ENCODE assay signal across 14 cellular contexts in the genomic region with DNA sequence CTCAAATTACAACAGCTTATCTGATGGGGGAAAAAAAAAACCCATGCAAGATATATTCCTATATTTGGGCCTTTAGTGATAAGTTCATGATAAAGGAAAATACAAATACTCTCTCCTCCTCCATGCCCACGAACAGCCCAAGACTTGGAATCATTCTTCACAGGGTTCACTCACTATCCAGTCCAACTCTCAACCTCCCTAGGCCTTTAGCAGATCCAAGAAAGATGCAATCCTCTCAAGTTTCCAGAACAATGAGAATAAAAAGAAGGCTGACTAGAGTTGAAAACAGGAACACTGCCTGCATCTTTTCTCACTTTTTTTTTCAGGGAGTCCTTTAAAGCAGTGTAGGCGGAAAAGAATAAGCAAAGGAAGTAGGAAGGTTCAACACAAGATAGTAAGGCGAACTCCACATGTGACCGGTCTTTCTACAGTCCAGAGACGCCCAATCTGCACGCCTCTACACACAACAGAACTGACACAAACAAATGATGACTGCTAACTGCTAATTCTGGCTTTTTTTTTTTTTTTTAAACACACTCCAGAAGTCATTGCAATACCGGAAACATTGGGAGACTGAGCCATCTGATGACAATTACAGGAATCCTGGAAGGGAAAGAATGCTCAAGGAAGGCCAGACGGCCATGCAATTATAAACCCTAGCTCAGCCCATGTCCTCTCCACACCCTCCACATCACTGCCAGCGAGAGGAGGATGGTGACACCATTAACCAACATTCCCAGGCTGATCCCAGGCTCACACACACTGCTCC.
DNase-seq lines count a peak whose midpoint lies in the region; ATAC-seq and TF ChIP-seq lines count a peak whose summit lies in the region.
"Had no signal": no experiment of that assay in that cellular context is flagged by ENCODE, and none has a peak within 500 bp of the region (broad histone marks: within the 10 kb centered on the region; RNA-seq: fewer than 3 reads in every experiment).

No MANE protein-coding gene starts in this region.

- intact Hi-C loops in lower lobe of right lung (cut with DNase I), result no loop called here
- intact Hi-C loops in activated CD4-positive, alpha-beta T cell treated with anti-CD3 and anti-CD28 coated beads for 36 hours (cut with DNase I, micrococcal nuclease), result no loop called here

- WGBS in suprapubic skin, result 65% methylated on average over 9 of the region's 9 CpGs

- TF ChIP-seq EP300 in suprapubic skin (IDR thresholded peaks at IDR 0.05), result no peak

- CTCF ChIA-PET in activated CD4-positive, alpha-beta T cell treated with anti-CD3 and anti-CD28 coated beads for 36 hours (lab: Charles Lee), result no interaction called here

- DNase-seq in HCEC 1CT (peak; percentile 90), dedifferentiated amniotic fluid mesenchymal stem cell (ENCODE audit: extremely low spot score) (peak; percentile 89), lower lobe of right lung (no peak), suprapubic skin (ENCODE audit: low spot score in 2 of 2) (peak in 1 of 2 donors; percentile 76)
- no peak for DNase-seq in activated CD4-positive, alpha-beta T cell treated with anti-CD3 and anti-CD28 coated beads for 36 hours
- DNase-seq: activated CD4-positive, alpha-beta T cell treated with anti-CD3 and anti-CD28 coated beads, Interleukin-2, amount 10 ng/mL, durations not matched to agents 7 days and 5 days; activated naive CD8-positive, alpha-beta T cell treated with anti-CD3 and anti-CD28 coated beads, Interleukin-2, amount 10 ng/mL, durations not matched to agents 7 days and 5 days; DMS79; NCI-H510A treated with DMSO at 0.1 percent for 48 hours; SHP77 treated with DMSO at 0.1 percent for 48 hours; small intestine had no signal

- H3K4me1 Mint-ChIP-seq in activated CD4-positive, alpha-beta T cell treated with anti-CD3 and anti-CD28 coated beads for 36 hours, result no peaks in the 10 kb centered on the region
- H3K4me1 Mint-ChIP-seq: activated CD4-positive, alpha-beta T cell treated with anti-CD3 and anti-CD28 coated beads, Interleukin-2, amount 10 ng/mL, durations not matched to agents 7 days and 5 days; activated naive CD8-positive, alpha-beta T cell treated with anti-CD3 and anti-CD28 coated beads, Interleukin-2, amount 10 ng/mL, durations not matched to agents 7 days and 5 days had no signal

- peak; percentile 41 to 68 for ATAC-seq in lower lobe of right lung
- ATAC-seq in HG02571 (IDR thresholded peaks at IDR 0.05; ENCODE audit: unreplicated experiment), result no peak
- ATAC-seq in GM21381 (IDR thresholded peaks at IDR 0.05; ENCODE audit: unreplicated experiment), result no peak
- ATAC-seq in activated CD4-positive, alpha-beta T cell treated with anti-CD3 and anti-CD28 coated beads for 36 hours, result no peak
- ATAC-seq in GM18907 (IDR thresholded peaks at IDR 0.05; ENCODE audit: unreplicated experiment), result no peak

- POLR2A ChIA-PET in activated CD4-positive, alpha-beta T cell treated with anti-CD3 and anti-CD28 coated beads for 36 hours (lab: Charles Lee), result no interaction called here

- no peak for TF ChIP-seq CTCF in lower lobe of right lung (IDR thresholded peaks at IDR 0.05)
- TF ChIP-seq CTCF in suprapubic skin (IDR thresholded peaks at IDR 0.05), result no peak

- H3K27me3 ChIP-seq in lower lobe of right lung (ENCODE audit: low read depth) (no peaks in the 10 kb centered on the region), suprapubic skin (no peaks in the 10 kb centered on the region)

- H3K4me3 ChIP-seq in lower lobe of right lung (no peak overlapping the region), suprapubic skin (no peak overlapping the region)

- TF ChIP-seq POLR2A in suprapubic skin (IDR thresholded peaks at IDR 0.05), result no peak

- no peaks in the 10 kb centered on the region for H3K27me3 Mint-ChIP-seq in activated CD4-positive, alpha-beta T cell treated with anti-CD3 and anti-CD28 coated beads for 36 hours
- H3K27me3 Mint-ChIP-seq: activated CD4-positive, alpha-beta T cell treated with anti-CD3 and anti-CD28 coated beads, Interleukin-2, amount 10 ng/mL, durations not matched to agents 7 days and 5 days; activated naive CD8-positive, alpha-beta T cell treated with anti-CD3 and anti-CD28 coated beads, Interleukin-2, amount 10 ng/mL, durations not matched to agents 7 days and 5 days had no signal

- no peak overlapping the region for H3K4me3 Mint-ChIP-seq in activated CD4-positive, alpha-beta T cell treated with anti-CD3 and anti-CD28 coated beads for 36 hours
- H3K4me3 Mint-ChIP-seq: activated CD4-positive, alpha-beta T cell treated with anti-CD3 and anti-CD28 coated beads, Interleukin-2, amount 10 ng/mL, durations not matched to agents 7 days and 5 days; activated naive CD8-positive, alpha-beta T cell treated with anti-CD3 and anti-CD28 coated beads, Interleukin-2, amount 10 ng/mL, durations not matched to agents 7 days and 5 days had no signal

- H3K9me3 ChIP-seq in lower lobe of right lung, result no peaks in the 10 kb centered on the region
- no peaks in the 10 kb centered on the region for H3K9me3 ChIP-seq in suprapubic skin

- H3K36me3 ChIP-seq in lower lobe of right lung (no peaks in the 10 kb centered on the region), suprapubic skin (no peaks in the 10 kb centered on the region)

- H3K36me3 Mint-ChIP-seq in activated CD4-positive, alpha-beta T cell treated with anti-CD3 and anti-CD28 coated beads for 36 hours (ENCODE audit: low read depth), result no peaks in the 10 kb centered on the region
- H3K36me3 Mint-ChIP-seq: activated naive CD8-positive, alpha-beta T cell treated with anti-CD3 and anti-CD28 coated beads, Interleukin-2, amount 10 ng/mL, durations not matched to agents 7 days and 5 days had no signal

- no peaks in the 10 kb centered on the region for H3K9me3 Mint-ChIP-seq in activated CD4-positive, alpha-beta T cell treated with anti-CD3 and anti-CD28 coated beads for 36 hours (ENCODE audit: low read depth)
- H3K9me3 Mint-ChIP-seq: activated CD4-positive, alpha-beta T cell treated with anti-CD3 and anti-CD28 coated beads, Interleukin-2, amount 10 ng/mL, durations not matched to agents 7 days and 5 days; activated naive CD8-positive, alpha-beta T cell treated with anti-CD3 and anti-CD28 coated beads, Interleukin-2, amount 10 ng/mL, durations not matched to agents 7 days and 5 days had no signal

- H3K27ac Mint-ChIP-seq in activated CD4-positive, alpha-beta T cell treated with anti-CD3 and anti-CD28 coated beads for 36 hours, result no peak overlapping the region
- H3K27ac Mint-ChIP-seq: activated CD4-positive, alpha-beta T cell treated with anti-CD3 and anti-CD28 coated beads, Interleukin-2, amount 10 ng/mL, durations not matched to agents 7 days and 5 days; activated naive CD8-positive, alpha-beta T cell treated with anti-CD3 and anti-CD28 coated beads, Interleukin-2, amount 10 ng/mL, durations not matched to agents 7 days and 5 days had no signal

- no peak overlapping the region for H3K27ac ChIP-seq in lower lobe of right lung
- H3K27ac ChIP-seq in suprapubic skin, result peak overlapping the region; percentile 29

- H3K4me1 ChIP-seq in lower lobe of right lung (no peaks in the 10 kb centered on the region), suprapubic skin (peaks cover 13% of the 10 kb centered on the region)

Comparison
In these comparisons a context has a peak if more than half of its experiments do, and no peak if none do; other contexts are left out.
1. DNase-seq: peak in HCEC 1CT (single experiment) and dedifferentiated amniotic fluid mesenchymal stem cell (single experiment); none in lower lobe of right lung (single experiment) and activated CD4-positive, alpha-beta T cell treated with anti-CD3 and anti-CD28 coated beads for 36 hours (single experiment).
2. ATAC-seq: peak in lower lobe of right lung (2 of 2); none in HG02571 (single experiment), GM21381 (single experiment), activated CD4-positive, alpha-beta T cell treated with anti-CD3 and anti-CD28 coated beads for 36 hours (single experiment) and GM18907 (single experiment).